ENCODE assay signal across 2 cellular contexts in genomic region chr16:5072334-5073278, GRCh38.
TF ChIP-seq lines count a peak whose summit lies in the region.

No MANE protein-coding gene starts in this region.

TF ChIP-seq in H1, 55 proteins besides CTCF, POLR2A, EP300 and RAD21:
- TF ChIP-seq CTBP2 (IDR thresholded peaks at IDR 0.05; ENCODE audit: borderline replicate concordance, insufficient read depth, insufficient read length, low read length) = no peak
- TF ChIP-seq CHD1 (IDR thresholded peaks at IDR 0.05; ENCODE audit: low read depth, low read length) = no peak
- no peak for TF ChIP-seq BCL11A (IDR thresholded peaks at IDR 0.05; ENCODE audit: low read depth in 2 of 2, low read length in 2 of 2)
- TF ChIP-seq PHF8 (conservative IDR thresholded peaks at IDR 0.05; ENCODE audit: low read depth, low read length) = no peak
- no peak for TF ChIP-seq HDAC6 (IDR thresholded peaks at IDR 0.05; ENCODE audit: low read depth, low read length)
- no peak for TF ChIP-seq CBX8 (IDR thresholded peaks at IDR 0.05; ENCODE audit: borderline replicate concordance, low read depth, low read length)
- TF ChIP-seq, protein P1, sequence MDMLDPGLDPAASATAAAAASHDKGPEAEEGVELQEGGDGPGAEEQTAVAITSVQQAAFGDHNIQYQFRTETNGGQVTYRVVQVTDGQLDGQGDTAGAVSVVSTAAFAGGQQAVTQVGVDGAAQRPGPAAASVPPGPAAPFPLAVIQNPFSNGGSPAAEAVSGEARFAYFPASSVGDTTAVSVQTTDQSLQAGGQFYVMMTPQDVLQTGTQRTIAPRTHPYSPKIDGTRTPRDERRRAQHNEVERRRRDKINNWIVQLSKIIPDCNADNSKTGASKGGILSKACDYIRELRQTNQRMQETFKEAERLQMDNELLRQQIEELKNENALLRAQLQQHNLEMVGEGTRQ (IDR thresholded peaks at IDR 0.05; ENCODE audit: low read length) = no peak
- TF ChIP-seq TAF1 (IDR thresholded peaks at IDR 0.05; ENCODE audit: low read depth, low read length) = no peak
- no peak for TF ChIP-seq JUND (IDR thresholded peaks at IDR 0.05; ENCODE audit: low read length)
- no peak for TF ChIP-seq TAF7 (optimal IDR thresholded peaks at IDR 0.05; ENCODE audit: borderline replicate concordance, low read depth, low read length)
- TF ChIP-seq SUZ12 (IDR thresholded peaks at IDR 0.05; ENCODE audit: low read length) = no peak
- no peak for TF ChIP-seq GTF2F1 (IDR thresholded peaks at IDR 0.05; ENCODE audit: borderline replicate concordance, low read depth, low read length)
TF ChIP-seq in H1: peak in this region for 0.

TF ChIP-seq in neural cell, 6 proteins besides CTCF, POLR2A, EP300 and RAD21:
- TF ChIP-seq, protein P2, sequence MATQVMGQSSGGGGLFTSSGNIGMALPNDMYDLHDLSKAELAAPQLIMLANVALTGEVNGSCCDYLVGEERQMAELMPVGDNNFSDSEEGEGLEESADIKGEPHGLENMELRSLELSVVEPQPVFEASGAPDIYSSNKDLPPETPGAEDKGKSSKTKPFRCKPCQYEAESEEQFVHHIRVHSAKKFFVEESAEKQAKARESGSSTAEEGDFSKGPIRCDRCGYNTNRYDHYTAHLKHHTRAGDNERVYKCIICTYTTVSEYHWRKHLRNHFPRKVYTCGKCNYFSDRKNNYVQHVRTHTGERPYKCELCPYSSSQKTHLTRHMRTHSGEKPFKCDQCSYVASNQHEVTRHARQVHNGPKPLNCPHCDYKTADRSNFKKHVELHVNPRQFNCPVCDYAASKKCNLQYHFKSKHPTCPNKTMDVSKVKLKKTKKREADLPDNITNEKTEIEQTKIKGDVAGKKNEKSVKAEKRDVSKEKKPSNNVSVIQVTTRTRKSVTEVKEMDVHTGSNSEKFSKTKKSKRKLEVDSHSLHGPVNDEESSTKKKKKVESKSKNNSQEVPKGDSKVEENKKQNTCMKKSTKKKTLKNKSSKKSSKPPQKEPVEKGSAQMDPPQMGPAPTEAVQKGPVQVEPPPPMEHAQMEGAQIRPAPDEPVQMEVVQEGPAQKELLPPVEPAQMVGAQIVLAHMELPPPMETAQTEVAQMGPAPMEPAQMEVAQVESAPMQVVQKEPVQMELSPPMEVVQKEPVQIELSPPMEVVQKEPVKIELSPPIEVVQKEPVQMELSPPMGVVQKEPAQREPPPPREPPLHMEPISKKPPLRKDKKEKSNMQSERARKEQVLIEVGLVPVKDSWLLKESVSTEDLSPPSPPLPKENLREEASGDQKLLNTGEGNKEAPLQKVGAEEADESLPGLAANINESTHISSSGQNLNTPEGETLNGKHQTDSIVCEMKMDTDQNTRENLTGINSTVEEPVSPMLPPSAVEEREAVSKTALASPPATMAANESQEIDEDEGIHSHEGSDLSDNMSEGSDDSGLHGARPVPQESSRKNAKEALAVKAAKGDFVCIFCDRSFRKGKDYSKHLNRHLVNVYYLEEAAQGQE (IDR thresholded peaks at IDR 0.05; ENCODE audit: borderline replicate concordance) = no peak
- TF ChIP-seq MXI1 (conservative IDR thresholded peaks at IDR 0.05; ENCODE audit: poor library complexity, severe bottlenecking) (no peak), TAF1 (IDR thresholded peaks at IDR 0.05; ENCODE audit: low read depth) (no peak), POLR2AphosphoS5 (IDR thresholded peaks at IDR 0.05) (no peak), SMC3 (conservative IDR thresholded peaks at IDR 0.05; ENCODE audit: poor library complexity) (no peak), EZH2 (IDR thresholded peaks at IDR 0.05; ENCODE audit: borderline replicate concordance, insufficient read depth, low read length, poor library complexity, severe bottlenecking) (no peak)
